9 cellular contexts compared by ENCODE assay signal in genomic region chr15:47184003-47184404, GRCh38.
A peak's percentile ranks its signal among the peaks of the same experiment; 100 is the strongest.
DNase-seq lines count a peak whose midpoint lies in the region; ATAC-seq and TF ChIP-seq lines count a peak whose summit lies in the region.
"Had no signal": no experiment of that assay in that cellular context is flagged by ENCODE, and none has a peak within 500 bp of the region (broad histone marks: within the 10 kb centered on the region; RNA-seq: fewer than 3 reads in every experiment).

No MANE protein-coding gene starts in this region.

- peak overlapping the region; percentile 57 for H3K4me3 Mint-ChIP-seq in activated T-helper 1 cell treated with anti-CD3 and anti-CD28 coated beads, Interleukin-12 subunit alpha, Interleukin-12 subunit beta, Interleukin-2, Interleukin-4 antibody, amounts not matched to agents 30 ng/mL and 10 ng/mL and 1 ng/mL, durations not matched to agents 14 hours and 24 hours and 36 hours

- peak overlapping the region; percentile 43 for H3K4me3 ChIP-seq in HFF-Myc (replicated peaks; ENCODE audit: low read depth, low read length)

- DNase-seq in AG20443 (ENCODE audit: low spot score): peak; percentile 39
- DNase-seq in HFF-Myc (ENCODE audit: extremely low read depth, low read depth): no peak
- DNase-seq in activated T-helper 1 cell treated with anti-CD3 and anti-CD28 coated beads, Interleukin-12 subunit alpha, Interleukin-12 subunit beta, Interleukin-2, Interleukin-4 antibody, amounts not matched to agents 30 ng/mL and 10 ng/mL and 1 ng/mL, durations not matched to agents 14 hours and 24 hours and 36 hours (ENCODE audit: low spot score): no peak
- peak; percentile 39 for DNase-seq in iPS-NIHi11 (ENCODE audit: low spot score)
- peak; percentile 15 for DNase-seq in stimulated activated naive CD8-positive, alpha-beta T cell treated with anti-CD3 and anti-CD28 coated beads, Interleukin-15, Interleukin-2, amounts not matched to agents 100 U/mL and 50 U/mL, for 24 hours
- no peak for DNase-seq in pons (ENCODE audit: low spot score)

- ATAC-seq in stimulated activated naive CD8-positive, alpha-beta T cell treated with anti-CD3 and anti-CD28 coated beads, Interleukin-15, Interleukin-2, amounts not matched to agents 100 U/mL and 50 U/mL, for 24 hours: peak; percentile 36
- ATAC-seq in GM18861 (IDR thresholded peaks at IDR 0.05; ENCODE audit: unreplicated experiment) (no peak), HG03095 (IDR thresholded peaks at IDR 0.05; ENCODE audit: unreplicated experiment) (no peak)

- no peaks in the 10 kb centered on the region for H3K4me1 Mint-ChIP-seq in activated T-helper 1 cell treated with anti-CD3 and anti-CD28 coated beads, Interleukin-12 subunit alpha, Interleukin-12 subunit beta, Interleukin-2, Interleukin-4 antibody, amounts not matched to agents 30 ng/mL and 10 ng/mL and 1 ng/mL, durations not matched to agents 14 hours and 24 hours and 36 hours (ENCODE audit: low read depth)

- H3K9me3 Mint-ChIP-seq in activated T-helper 1 cell treated with anti-CD3 and anti-CD28 coated beads, Interleukin-12 subunit alpha, Interleukin-12 subunit beta, Interleukin-2, Interleukin-4 antibody, amounts not matched to agents 30 ng/mL and 10 ng/mL and 1 ng/mL, durations not matched to agents 14 hours and 24 hours and 36 hours: no peaks in the 10 kb centered on the region

- intact Hi-C loops in activated T-helper 1 cell treated with anti-CD3 and anti-CD28 coated beads, Interleukin-12 subunit alpha, Interleukin-12 subunit beta, Interleukin-2, Interleukin-4 antibody, amounts not matched to agents 30 ng/mL and 10 ng/mL and 1 ng/mL, durations not matched to agents 14 hours and 24 hours and 36 hours (cut with micrococcal nuclease): loop anchor here (10.0 kb wide), 1 partner anchor 531 kb away; the partner anchor contains the start of gene SEMA6D

- H3K36me3 Mint-ChIP-seq in activated T-helper 1 cell treated with anti-CD3 and anti-CD28 coated beads, Interleukin-12 subunit alpha, Interleukin-12 subunit beta, Interleukin-2, Interleukin-4 antibody, amounts not matched to agents 30 ng/mL and 10 ng/mL and 1 ng/mL, durations not matched to agents 14 hours and 24 hours and 36 hours (ENCODE audit: low read depth): no peaks in the 10 kb centered on the region

- no peak overlapping the region for H3K27ac Mint-ChIP-seq in activated T-helper 1 cell treated with anti-CD3 and anti-CD28 coated beads, Interleukin-12 subunit alpha, Interleukin-12 subunit beta, Interleukin-2, Interleukin-4 antibody, amounts not matched to agents 30 ng/mL and 10 ng/mL and 1 ng/mL, durations not matched to agents 14 hours and 24 hours and 36 hours
- H3K27ac Mint-ChIP-seq: activated naive CD4-positive, alpha-beta T cell treated with anti-CD3 and anti-CD28 coated beads, Interleukin-2, amount 50 U/mL, for 72 hours had no signal

- peaks cover 25% of the 10 kb centered on the region for H3K27me3 Mint-ChIP-seq in activated T-helper 1 cell treated with anti-CD3 and anti-CD28 coated beads, Interleukin-12 subunit alpha, Interleukin-12 subunit beta, Interleukin-2, Interleukin-4 antibody, amounts not matched to agents 30 ng/mL and 10 ng/mL and 1 ng/mL, durations not matched to agents 14 hours and 24 hours and 36 hours (ENCODE audit: insufficient read depth)

- no peak for TF ChIP-seq CTCF in HFF-Myc (IDR thresholded peaks at IDR 0.05; ENCODE audit: low read depth, low read length, missing control alignments)

Comparison
In these comparisons a context has a peak if more than half of its experiments do, and no peak if none do; other contexts are left out.
1. DNase-seq: peak in AG20443 (single experiment), iPS-NIHi11 (single experiment) and stimulated activated naive CD8-positive, alpha-beta T cell treated with anti-CD3 and anti-CD28 coated beads, Interleukin-15, Interleukin-2, amounts not matched to agents 100 U/mL and 50 U/mL, for 24 hours (single experiment); none in HFF-Myc (single experiment), activated T-helper 1 cell treated with anti-CD3 and anti-CD28 coated beads, Interleukin-12 subunit alpha, Interleukin-12 subunit beta, Interleukin-2, Interleukin-4 antibody, amounts not matched to agents 30 ng/mL and 10 ng/mL and 1 ng/mL, durations not matched to agents 14 hours and 24 hours and 36 hours (single experiment) and pons (single experiment).